10 cellular contexts compared by ENCODE assay signal in the genomic region with DNA sequence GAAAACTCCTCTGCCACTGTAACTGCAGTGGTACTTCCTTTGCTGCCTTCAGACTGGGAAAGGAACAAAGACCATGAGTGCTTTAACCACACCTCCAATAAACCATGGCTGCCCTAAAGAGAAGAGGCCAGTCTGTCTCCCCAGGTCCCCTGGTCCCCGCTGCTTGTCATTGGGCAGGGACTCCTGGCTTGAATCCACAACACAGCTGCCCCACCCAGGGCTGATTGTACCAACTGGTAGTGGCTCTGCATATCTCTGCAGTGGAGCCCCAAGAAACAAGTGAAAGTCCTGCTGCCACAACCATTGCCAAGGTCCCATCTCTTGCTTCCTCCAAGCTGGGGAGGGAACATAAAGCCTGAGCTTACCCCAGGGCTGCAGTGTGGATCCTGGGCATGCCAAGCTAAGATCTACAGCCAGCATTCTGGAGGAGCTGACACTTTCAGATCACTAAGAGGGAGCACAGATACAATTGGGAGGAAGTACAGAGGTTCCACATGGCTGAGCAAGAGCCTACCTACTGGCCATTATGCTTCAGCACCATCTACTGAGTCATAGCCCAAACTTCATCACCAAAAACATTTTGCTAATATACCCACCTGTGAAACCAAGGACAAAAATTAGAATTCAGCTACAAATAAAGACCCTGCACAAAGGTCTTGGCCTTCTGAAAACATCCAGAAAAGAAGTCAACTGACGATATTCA. TPM values are rescaled to one million over a fixed set of nuclear protein-coding genes. Genes with fewer than 3 reads are reported as not detected.
DNase-seq lines count a peak whose midpoint lies in the region; ATAC-seq, FAIRE-seq and TF ChIP-seq lines count a peak whose summit lies in the region.
"Not testable (repeated sequence)": the region's sequence is repeated elsewhere in the genome, so short reads cannot be mapped to it uniquely, and the experiment has no call there.
"Had no signal": no experiment of that assay in that cellular context is flagged by ENCODE, and none has a peak within 500 bp of the region (broad histone marks: within the 10 kb centered on the region; RNA-seq: fewer than 3 reads in every experiment).

No MANE protein-coding gene starts in this region.

- not testable (repeated sequence) for H3K36me3 ChIP-seq in bronchial epithelial cell (ENCODE audit: control insufficient read depth, insufficient read depth, low read length)

- not testable (repeated sequence) for H3K27me3 ChIP-seq in bronchial epithelial cell (ENCODE audit: control insufficient read depth, insufficient read depth, low read length)

- TF ChIP-seq RAD21 in Ishikawa (IDR thresholded peaks at IDR 0.05; ENCODE audit: low read depth), result peak; percentile 46; the same call in 1 of the 2 replicates

- peak; percentile 10 for DNase-seq in GM13977 (ENCODE audit: low spot score)
- DNase-seq in GM19239 (ENCODE audit: insufficient read length, low spot score); bronchial epithelial cell (ENCODE audit: low read depth): not testable (repeated sequence)

- TF ChIP-seq EP300 in Ishikawa (IDR thresholded peaks at IDR 0.05; ENCODE audit: borderline replicate concordance), result not testable (repeated sequence)

- FAIRE-seq in GM19239 (lab: Jason Lieb, UNC), result peak; percentile 79
- FAIRE-seq in bronchial epithelial cell (lab: Jason Lieb, UNC), result peak; percentile 36

- peak; percentile 30 for TF ChIP-seq CTCF in GM13977 (IDR thresholded peaks at IDR 0.05; ENCODE audit: extremely low read depth, insufficient read depth, missing control alignments)
- not testable (repeated sequence) for TF ChIP-seq CTCF in bronchial epithelial cell (IDR thresholded peaks at IDR 0.05; ENCODE audit: insufficient read depth, low read length, severe bottlenecking)

- H3K4me3 ChIP-seq in bronchial epithelial cell (ENCODE audit: low read depth, low read length), result not testable (repeated sequence)

- peak; percentile 67 for ATAC-seq in GM21526 (IDR thresholded peaks at IDR 0.05; ENCODE audit: low FRiP score, unreplicated experiment)
- peak; percentile 79 for ATAC-seq in HG02852 (IDR thresholded peaks at IDR 0.05; ENCODE audit: unreplicated experiment)
- ATAC-seq in HG03159 (IDR thresholded peaks at IDR 0.05; ENCODE audit: unreplicated experiment), result peak; percentile 64

- in situ Hi-C loops in GM13977 (cut with MboI; ENCODE audit: low pct_unique_long_range_greater_than_20kb, low sequenced_read_pairs, unreplicated experiment), result not testable (repeated sequence)

RNA-seq across cellular contexts. Expression of gene POMZP3, which starts 35.3 kb away (rescaled TPM):
- 2.2 and 2.6 TPM in 2 replicates for total RNA-seq in bronchial epithelial cell

RNA-seq across cellular contexts. Expression of gene SPDYE16, which starts 48.7 kb away (rescaled TPM):
- not detected in 2 replicates for total RNA-seq in bronchial epithelial cell
- total RNA-seq: Calu3, H9, osteocyte had no signal
